In genomic region chr10:122953827-122954730, GRCh38 we compare ENCODE assay signal across 8 cellular contexts. TPM values are rescaled to one million over a fixed set of nuclear protein-coding genes. Genes with fewer than 3 reads are reported as not detected.
DNase-seq lines count a peak whose midpoint lies in the region; ATAC-seq and TF ChIP-seq lines count a peak whose summit lies in the region.

TSS of gene C10orf88 (minus strand) at chr10:122954227. CDS start at chr10:122954178, 49 bp downstream.

- H3K9ac ChIP-seq in PC-3 (ENCODE audit: low read length): peak within 1 kb of the TSS; percentile 94
- H3K9ac ChIP-seq in mucosa of rectum (ENCODE audit: low read depth in 1 of 2, low read length in 2 of 2): peak within 1 kb of the TSS; percentile 73 to 89

- no peaks in the 10 kb centered on the region for H3K9me3 ChIP-seq in PC-3 (ENCODE audit: low read length)
- H3K9me3 ChIP-seq in mucosa of rectum (ENCODE audit: control insufficient read depth in 2 of 2, low read length in 2 of 2): no peaks in the 10 kb centered on the region

- CTCF ChIA-PET in PC-3 (lab: Charles Lee): no interaction called here

- peak; percentile 17; the same call in 1 of the 2 replicates for TF ChIP-seq RAD21 in Ishikawa (IDR thresholded peaks at IDR 0.05; ENCODE audit: low read depth)

- peak; percentile 97 for ATAC-seq in GM21576 (IDR thresholded peaks at IDR 0.05; ENCODE audit: unreplicated experiment)
- peak; percentile 99 for ATAC-seq in PC-3

- peaks cover 15% of the 10 kb centered on the region for H3K79me2 ChIP-seq in PC-3 (ENCODE audit: low read length)

- H3K4me1 ChIP-seq in PC-3 (ENCODE audit: insufficient read depth, low read length) (peaks cover 14% of the 10 kb centered on the region; the same call in 1 of the 2 replicates), mucosa of rectum (ENCODE audit: control insufficient read depth in 2 of 2, insufficient read depth in 2 of 2, low read length in 2 of 2) (peaks cover 8 to 16% of the 10 kb centered on the region in 2 donors)

- H3K4me2 ChIP-seq in PC-3 (ENCODE audit: low read length): peak within 1 kb of the TSS; percentile 94

- intact Hi-C loops in PC-3 (cut with micrococcal nuclease): loop anchor here (2.0 to 5.0 kb wide), 2 partner anchors 27 to 87 kb away; partner anchors contain the start of gene PSTK

- H3K27me3 ChIP-seq in PC-3 (ENCODE audit: low read length) (no peaks in the 10 kb centered on the region), mucosa of rectum (ENCODE audit: control insufficient read depth in 2 of 2, insufficient read depth in 2 of 2, low read length in 2 of 2) (no peaks in the 10 kb centered on the region)

- no peak for TF ChIP-seq CTCF in PC-3 (conservative IDR thresholded peaks at IDR 0.05; ENCODE audit: low read depth, low read length)

- H2AFZ ChIP-seq in PC-3 (ENCODE audit: low read length): peak within 1 kb of the TSS; percentile 96

- no peak within 1 kb of the TSS for H3K27ac ChIP-seq in PC-3 (ENCODE audit: low read length)
- peak within 1 kb of the TSS; percentile 56 to 63 for H3K27ac ChIP-seq in mucosa of rectum (ENCODE audit: low read depth in 2 of 2, low read length in 2 of 2)

- TF ChIP-seq EP300 in Ishikawa (IDR thresholded peaks at IDR 0.05; ENCODE audit: borderline replicate concordance): no peak; the same call in 1 of the 2 replicates

- no peaks in the 10 kb centered on the region for H3K36me3 ChIP-seq in PC-3 (ENCODE audit: low read depth, low read length)
- no peaks in the 10 kb centered on the region for H3K36me3 ChIP-seq in mucosa of rectum (ENCODE audit: control insufficient read depth in 2 of 2, insufficient read depth in 2 of 2, low read length in 2 of 2)

- peak; percentile 99 for DNase-seq in DMS114 treated with DMSO at 0.1 percent for 48 hours (lab: John Stamatoyannopoulos, UW; ENCODE audit: unreplicated experiment)
- peak; percentile 95 for DNase-seq in PC-3
- DNase-seq in activated T-cell treated with anti-CD3 and anti-CD28 coated beads, Interleukin-2, amount 50 U/mL, for 1 hour: peak; percentile 94
- peak; percentile 99 for DNase-seq in erythroblast (lab: John Stamatoyannopoulos, UW)
- DNase-seq in stimulated activated CD8-positive, alpha-beta memory T cell treated with anti-CD3 and anti-CD28 coated beads, Interleukin-4, amount 100 ng/mL, for 48 hours: peak; percentile 96

- POLR2A ChIA-PET in PC-3 (lab: Charles Lee; ENCODE audit: unreplicated experiment): interaction anchor here (0.7 kb wide), 1 partner anchor 250 kb away, joined by 4 read pairs; no protein-coding TSS in a partner anchor

- no peaks in the 10 kb centered on the region for H3K9me2 ChIP-seq in PC-3 (replicated peaks; ENCODE audit: low read length)

- H4K20me1 ChIP-seq in PC-3 (ENCODE audit: low read length): no peaks in the 10 kb centered on the region

- TF ChIP-seq POLR2A in erythroblast (IDR thresholded peaks at IDR 0.05; ENCODE audit: low read length): peak; percentile 88

- no TSS peak for BruUV-seq in PC-3 (replicated peaks; lab: Mats Ljungman, UMichigan)

- H3K4me3 ChIP-seq in PC-3 (ENCODE audit: low read length): peak within 1 kb of the TSS; percentile 91
- H3K4me3 ChIP-seq in mucosa of rectum (ENCODE audit: low read length in 2 of 2): peak within 1 kb of the TSS; percentile 81 to 91

- no peaks in the 10 kb centered on the region for H3F3A ChIP-seq in PC-3 (ENCODE audit: low read length, unreplicated experiment)

TF ChIP-seq in Ishikawa, 13 proteins besides CTCF, POLR2A, EP300 and RAD21:
- TF ChIP-seq USF1 (IDR thresholded peaks at IDR 0.05) (peak; percentile 64), FOXM1 (IDR thresholded peaks at IDR 0.05; ENCODE audit: borderline replicate concordance, low read depth) (peak; percentile 84; the same call in 1 of the 2 replicates), YY1 (IDR thresholded peaks at IDR 0.05; ENCODE audit: low read depth) (peak; percentile 87), MAX (IDR thresholded peaks at IDR 0.05) (peak; percentile 100), CREB1 (IDR thresholded peaks at IDR 0.05; ENCODE audit: low read depth) (no peak), TEAD4 (IDR thresholded peaks at IDR 0.05) (peak; percentile 62), CEBPB (IDR thresholded peaks at IDR 0.05) (0 out of 2 replicates have a peak, but pooled peaks have one; percentile 19), TCF12 (IDR thresholded peaks at IDR 0.05; ENCODE audit: low read depth) (peak; percentile 88), EGR1 (IDR thresholded peaks at IDR 0.05) (no peak), NFIC (IDR thresholded peaks at IDR 0.05) (no peak), ZBTB7A (IDR thresholded peaks at IDR 0.05; ENCODE audit: low read depth) (peak; percentile 66; the same call in 1 of the 2 replicates), REST (IDR thresholded peaks at IDR 0.05; ENCODE audit: low read depth) (0 out of 2 replicates have a peak, but pooled peaks have one; percentile 21), TAF1 (IDR thresholded peaks at IDR 0.05; ENCODE audit: low read depth) (peak; percentile 97)

RNA-seq across cellular contexts. Expression of gene C10orf88, which starts in this region (rescaled TPM):
- 4.5 and 6.2 TPM in 2 replicates for total RNA-seq in PC-3 (2014; rRNA removed)
